ENCODE assay signal across 24 cellular contexts in the genomic region with DNA sequence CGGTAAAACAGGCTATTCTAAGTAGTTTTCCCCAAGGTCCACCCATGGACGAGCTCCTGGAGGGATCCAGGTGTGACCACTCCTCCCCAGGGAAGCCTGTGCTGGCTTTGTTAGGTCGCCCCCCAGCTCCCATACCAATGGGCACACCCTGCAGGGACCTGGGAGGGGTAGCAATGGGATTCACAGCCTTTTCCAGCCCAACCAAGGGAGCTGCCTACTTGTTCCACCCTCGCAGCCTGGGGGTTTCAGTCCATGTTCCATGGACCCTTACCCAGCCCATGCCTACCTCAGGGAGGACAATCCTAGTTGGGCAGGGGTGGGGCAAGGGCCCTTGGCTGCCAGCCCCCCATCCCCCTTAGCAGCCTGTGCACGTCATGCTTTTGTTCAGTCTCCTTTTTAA.
"Had no signal": no experiment of that assay in that cellular context is flagged by ENCODE, and none has a peak within 500 bp of the region (broad histone marks: within the 10 kb centered on the region; RNA-seq: fewer than 3 reads in every experiment).

No MANE protein-coding gene starts in this region.

- H3K27ac Mint-ChIP-seq: activated CD4-positive, alpha-beta T cell treated with anti-CD3 and anti-CD28 coated beads for 36 hours; activated CD8-positive, alpha-beta memory T cell treated with anti-CD3 and anti-CD28 coated beads, Interleukin-2, amount 10 ng/mL, durations not matched to agents 7 days and 5 days; activated CD8-positive, alpha-beta T cell treated with anti-CD3 and anti-CD28 coated beads, Interleukin-2, amount 10 ng/mL, durations not matched to agents 7 days and 5 days; activated naive CD4-positive, alpha-beta T cell treated with anti-CD3 and anti-CD28 coated beads, Interleukin-2, amount 50 U/mL, for 72 hours; activated T-helper 17 cell treated with anti-CD3 and anti-CD28 coated beads, Interleukin-2, amount 50 U/mL, for 72 hours; immature natural killer cell; stimulated activated naive B cell treated with anti-CD40 and anti-IgM and Interleukin-4, amounts not matched to agents 10 μg/mL and 1 μg/mL and 100 μg/mL, for 72 hours had no signal

- DNase-seq: activated CD4-positive, alpha-beta T cell treated with anti-CD3 and anti-CD28 coated beads for 36 hours; activated CD4-positive, CD25-positive, alpha-beta regulatory T cell; activated CD8-positive, alpha-beta memory T cell treated with anti-CD3 and anti-CD28 coated beads, Interleukin-2, amount 10 ng/mL, durations not matched to agents 7 days and 5 days; activated CD8-positive, alpha-beta T cell treated with anti-CD3 and anti-CD28 coated beads, Interleukin-2, amount 10 ng/mL, durations not matched to agents 7 days and 5 days; activated gamma-delta T cell treated with Interleukin-2 at 50 U/mL for 16 hours; activated T-cell treated with anti-CD3 and anti-CD28 coated beads, Interleukin-2, amount 50 U/mL, for 1 hour; colonic mucosa; effector CD8-positive, alpha-beta T cell; hippocampal formation; immature natural killer cell; lower lobe of right lung; mesenchymal stem cell; pancreas; retina; stimulated activated CD4-positive, alpha-beta T cell treated with anti-CD3 and anti-CD28 coated beads, Interleukin-1b, Interleukin-23, amount 100 ng/mL, for 48 hours; stimulated activated naive B cell treated with anti-CD40 and anti-IgM and Interleukin-4, amounts not matched to agents 10 μg/mL and 1 μg/mL and 100 μg/mL, for 72 hours had no signal

- H3K9me3 Mint-ChIP-seq: activated naive CD4-positive, alpha-beta T cell treated with anti-CD3 and anti-CD28 coated beads, Interleukin-2, amount 50 U/mL, for 72 hours; activated T-helper 17 cell treated with anti-CD3 and anti-CD28 coated beads, Interleukin-2, amount 50 U/mL, for 72 hours; immature natural killer cell; nephron; stimulated activated naive B cell treated with anti-CD40 and anti-IgM and Interleukin-4, amounts not matched to agents 10 μg/mL and 1 μg/mL and 100 μg/mL, for 72 hours had no signal

- H3K9me3 ChIP-seq: colonic mucosa, gastroesophageal sphincter, lower lobe of right lung, pancreas, prostate gland, suprapubic skin, tibial nerve had no signal

- H3K4me3 ChIP-seq: colonic mucosa, gastroesophageal sphincter, lower lobe of right lung, pancreas, prostate gland, smooth muscle cell, suprapubic skin, tibial nerve had no signal

- H3K27me3 ChIP-seq: colonic mucosa, pancreas had no signal

- H3K4me2 ChIP-seq: smooth muscle cell had no signal

- H3K36me3 Mint-ChIP-seq: activated CD8-positive, alpha-beta memory T cell treated with anti-CD3 and anti-CD28 coated beads, Interleukin-2, amount 10 ng/mL, durations not matched to agents 7 days and 5 days; activated naive CD4-positive, alpha-beta T cell treated with anti-CD3 and anti-CD28 coated beads, Interleukin-2, amount 50 U/mL, for 72 hours; immature natural killer cell; stimulated activated naive B cell treated with anti-CD40 and anti-IgM and Interleukin-4, amounts not matched to agents 10 μg/mL and 1 μg/mL and 100 μg/mL, for 72 hours had no signal

- H3K4me1 ChIP-seq: colonic mucosa, lower lobe of right lung, pancreas, prostate gland, suprapubic skin had no signal

- H3K4me1 Mint-ChIP-seq: activated CD4-positive, alpha-beta T cell treated with anti-CD3 and anti-CD28 coated beads for 36 hours; activated CD8-positive, alpha-beta memory T cell treated with anti-CD3 and anti-CD28 coated beads, Interleukin-2, amount 10 ng/mL, durations not matched to agents 7 days and 5 days; activated T-helper 17 cell treated with anti-CD3 and anti-CD28 coated beads, Interleukin-2, amount 50 U/mL, for 72 hours; immature natural killer cell; stimulated activated naive B cell treated with anti-CD40 and anti-IgM and Interleukin-4, amounts not matched to agents 10 μg/mL and 1 μg/mL and 100 μg/mL, for 72 hours had no signal

- H3K4me3 Mint-ChIP-seq: activated CD4-positive, alpha-beta T cell treated with anti-CD3 and anti-CD28 coated beads for 36 hours; activated CD8-positive, alpha-beta memory T cell treated with anti-CD3 and anti-CD28 coated beads, Interleukin-2, amount 10 ng/mL, durations not matched to agents 7 days and 5 days; activated CD8-positive, alpha-beta T cell treated with anti-CD3 and anti-CD28 coated beads, Interleukin-2, amount 10 ng/mL, durations not matched to agents 7 days and 5 days; activated T-helper 17 cell treated with anti-CD3 and anti-CD28 coated beads, Interleukin-2, amount 50 U/mL, for 72 hours; immature natural killer cell; nephron; stimulated activated naive B cell treated with anti-CD40 and anti-IgM and Interleukin-4, amounts not matched to agents 10 μg/mL and 1 μg/mL and 100 μg/mL, for 72 hours had no signal

- H3K36me3 ChIP-seq: colonic mucosa, gastroesophageal sphincter, lower lobe of right lung, pancreas, prostate gland, suprapubic skin, tibial nerve had no signal

- H3K27ac ChIP-seq: colonic mucosa, lower lobe of right lung, pancreas, prostate gland, suprapubic skin, tibial nerve had no signal
